Comparison of ENCODE assay signal across 15 cellular contexts in genomic region chr16:49012961-49013726, GRCh38.
DNase-seq lines count a peak whose midpoint lies in the region; ATAC-seq and TF ChIP-seq lines count a peak whose summit lies in the region.
"Had no signal": no experiment of that assay in that cellular context is flagged by ENCODE, and none has a peak within 500 bp of the region (broad histone marks: within the 10 kb centered on the region; RNA-seq: fewer than 3 reads in every experiment).

No MANE protein-coding gene starts in this region.

- H3K27me3 ChIP-seq in lung (ENCODE audit: control insufficient read depth, insufficient read depth) (no peaks in the 10 kb centered on the region), vagina (no peaks in the 10 kb centered on the region)

- no peak for TF ChIP-seq POLR2A in vagina (IDR thresholded peaks at IDR 0.05)

- H3K36me3 ChIP-seq in lung (ENCODE audit: control insufficient read depth in 2 of 2, insufficient read depth in 2 of 2, low read length in 2 of 2) (no peaks in the 10 kb centered on the region), vagina (no peaks in the 10 kb centered on the region)
- H3K36me3 ChIP-seq: stomach had no signal

- H3K9me3 ChIP-seq in lung (ENCODE audit: control insufficient read depth in 2 of 2, insufficient read depth in 1 of 2, low read length in 1 of 2) (peaks cover 0 to 14% of the 10 kb centered on the region in 2 donors), vagina (no peaks in the 10 kb centered on the region)

- intact Hi-C loops in vagina (cut with DNase I): no loop called here

- H3K27ac ChIP-seq in lung (ENCODE audit: low read depth in 1 of 2, low read length in 1 of 2) (no peak overlapping the region), vagina (peak overlapping the region; percentile 28)
- H3K27ac ChIP-seq: 22Rv1, GM23248, stomach had no signal

- TF ChIP-seq CTCF in lung (IDR thresholded peaks at IDR 0.05; ENCODE audit: control extremely low read depth, extremely low read depth): no peak
- TF ChIP-seq CTCF in vagina (IDR thresholded peaks at IDR 0.05): no peak

- DNase-seq in NCI-H2227 (lab: John Stamatoyannopoulos, UW; ENCODE audit: unreplicated experiment): peak; percentile 29
- DNase-seq in NCI-H2227 treated with DMSO at 0.1 percent for 48 hours (lab: John Stamatoyannopoulos, UW): no peak
- peak; percentile 96 to 98 for DNase-seq in cerebellar nuclear complex (lab: John Stamatoyannopoulos, UW)
- DNase-seq in lung (ENCODE audit: low spot score): peak; percentile 27
- peak; percentile 70 to 76 for DNase-seq in vagina (ENCODE audit: extremely low spot score in 2 of 2)
- DNase-seq in activated CD4-positive, alpha-beta T cell treated with anti-CD3 and anti-CD28 coated beads for 48 hours: no peak
- DNase-seq in COR-L47 (lab: John Stamatoyannopoulos, UW): no peak
- DNase-seq: activated CD4-positive, alpha-beta T cell treated with anti-CD3 and anti-CD28 coated beads, Interleukin-2, amount 10 ng/mL, durations not matched to agents 24 days and 14 days; CD4-positive, alpha-beta memory T cell; GM23248; naive B cell; NCI-H510A; stomach had no signal

- H3K4me1 ChIP-seq in lung (ENCODE audit: control insufficient read depth in 2 of 2, insufficient read depth in 2 of 2, low read length in 2 of 2): no peaks in the 10 kb centered on the region
- peaks cover 51% of the 10 kb centered on the region for H3K4me1 ChIP-seq in vagina

- 57 to 70% methylated on average over 21 of the region's 21 CpGs for WGBS in lung, 2 donors

- ATAC-seq in lung (ENCODE audit: insufficient read depth, low FRiP score): no peak
- no peak for ATAC-seq in HG02981 (IDR thresholded peaks at IDR 0.05; ENCODE audit: unreplicated experiment)

- no peak overlapping the region for H3K4me3 ChIP-seq in lung
- H3K4me3 ChIP-seq in vagina: no peak overlapping the region
- H3K4me3 ChIP-seq: GM23248, stomach had no signal

Comparison
In these comparisons a context has a peak if more than half of its experiments do, and no peak if none do; other contexts are left out.
1. DNase-seq: peak in NCI-H2227 (single experiment), cerebellar nuclear complex (2 of 2), lung (single experiment) and vagina (2 of 2); none in NCI-H2227 treated with DMSO at 0.1 percent for 48 hours (single experiment), activated CD4-positive, alpha-beta T cell treated with anti-CD3 and anti-CD28 coated beads for 48 hours (single experiment) and COR-L47 (single experiment).